In the genomic region with DNA sequence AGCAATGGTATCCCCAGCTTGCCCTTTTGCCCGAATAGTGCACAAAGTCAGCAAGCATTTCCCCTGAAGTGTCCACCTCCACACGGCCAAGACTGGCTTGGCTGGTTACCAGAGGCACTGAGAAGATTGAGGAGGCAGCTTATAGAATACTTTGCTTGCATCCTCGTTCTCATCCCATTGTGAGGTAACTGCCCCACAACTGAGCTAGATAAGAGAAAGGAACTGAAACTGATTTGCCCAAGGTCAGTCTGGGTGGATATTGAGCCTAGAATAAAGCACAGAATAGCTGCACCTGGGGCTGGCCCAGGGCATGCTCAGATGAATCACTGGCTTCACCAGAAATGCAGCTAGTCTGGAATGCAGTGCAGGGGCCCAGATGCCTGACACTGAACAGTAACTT, we compare ENCODE assay signal across 8 cellular contexts. TPM values are rescaled to one million over a fixed set of nuclear protein-coding genes. Genes with fewer than 3 reads are reported as not detected.
A peak's percentile ranks its signal among the peaks of the same experiment; 100 is the strongest.
DNase-seq lines count a peak whose midpoint lies in the region; ATAC-seq and TF ChIP-seq lines count a peak whose summit lies in the region.

No MANE protein-coding gene starts in this region.

- H3K27ac ChIP-seq in vagina, result peak overlapping the region; percentile 39

- H3K36me3 ChIP-seq in vagina, result no peaks in the 10 kb centered on the region

- POLR2A ChIA-PET in activated B cell treated with CpG ODN at 0.5 μM for 24 hours (lab: Charles Lee), result interaction anchor here (0.7 to 1.5 kb wide), 4 partner anchors 18 to 124 kb away, joined by 3 to 5 read pairs (median 3); no protein-coding TSS in a partner anchor

- no peaks in the 10 kb centered on the region for H3K9me3 Mint-ChIP-seq in activated B cell treated with CpG ODN at 0.5 μM for 24 hours

- CTCF ChIA-PET in activated B cell treated with CpG ODN at 0.5 μM for 24 hours (lab: Charles Lee), result no interaction called here

- no peak overlapping the region for H3K4me3 ChIP-seq in vagina

- no peak overlapping the region for H3K4me3 Mint-ChIP-seq in activated B cell treated with CpG ODN at 0.5 μM for 24 hours

- H3K36me3 Mint-ChIP-seq in activated B cell treated with CpG ODN at 0.5 μM for 24 hours (ENCODE audit: low read depth), result no peaks in the 10 kb centered on the region

- H3K4me1 Mint-ChIP-seq in activated B cell treated with CpG ODN at 0.5 μM for 24 hours, result peaks cover 28% of the 10 kb centered on the region

- no peak for TF ChIP-seq CTCF in activated B cell treated with CpG ODN at 0.5 μM for 24 hours (IDR thresholded peaks at IDR 0.05)
- TF ChIP-seq CTCF in vagina (IDR thresholded peaks at IDR 0.05), result no peak

- H3K4me1 ChIP-seq in vagina, result peaks cover 28% of the 10 kb centered on the region

- DNase-seq in CD1c-positive myeloid dendritic cell (ENCODE audit: extremely low spot score) (peak; percentile 89), activated B cell treated with CpG ODN at 0.5 μM for 24 hours (no peak), kidney tubule cell (ENCODE audit: low spot score) (peak; percentile 70), vagina (ENCODE audit: extremely low spot score in 2 of 2) (no peak), DMS114 treated with DMSO at 0.1 percent for 48 hours (lab: John Stamatoyannopoulos, UW; ENCODE audit: unreplicated experiment) (no peak), NCI-H524 treated with DMSO at 0.1 percent for 48 hours (lab: John Stamatoyannopoulos, UW) (no peak)

- ATAC-seq in GM19328 (IDR thresholded peaks at IDR 0.05; ENCODE audit: unreplicated experiment) (peak; percentile 85), HG03159 (IDR thresholded peaks at IDR 0.05; ENCODE audit: unreplicated experiment) (peak; percentile 84), activated B cell treated with CpG ODN at 0.5 μM for 24 hours (ENCODE audit: low read depth) (peak; percentile 96)

- no peaks in the 10 kb centered on the region for H3K27me3 Mint-ChIP-seq in activated B cell treated with CpG ODN at 0.5 μM for 24 hours

- peak overlapping the region; percentile 20 for H3K27ac Mint-ChIP-seq in activated B cell treated with CpG ODN at 0.5 μM for 24 hours

- intact Hi-C loops in activated B cell treated with CpG ODN at 0.5 μM for 24 hours (cut with micrococcal nuclease), result no loop called here
- intact Hi-C loops in vagina (cut with DNase I), result no loop called here

- TF ChIP-seq POLR2A in vagina (IDR thresholded peaks at IDR 0.05), result no peak

- H3K9me3 ChIP-seq in vagina, result no peaks in the 10 kb centered on the region

- no peaks in the 10 kb centered on the region for H3K27me3 ChIP-seq in vagina

RNA-seq across cellular contexts. Expression of a gene that starts 32.7 kb away (rescaled TPM):
- 9.9 and 11.0 TPM in 2 replicates for total RNA-seq in activated B cell treated with CpG ODN at 0.5 μM for 24 hours
- total RNA-seq in vagina, result 38.5 TPM

Comparison
In these comparisons a context has a peak if more than half of its experiments do, and no peak if none do; other contexts are left out.
1. DNase-seq: peak in CD1c-positive myeloid dendritic cell (single experiment) and kidney tubule cell (single experiment); none in activated B cell treated with CpG ODN at 0.5 μM for 24 hours (single experiment), vagina (0 of 2), DMS114 treated with DMSO at 0.1 percent for 48 hours (single experiment) and NCI-H524 treated with DMSO at 0.1 percent for 48 hours (single experiment).
2. Peak in every context shown above with its lines, with median percentiles within 50 percentile points of each other: ATAC-seq.